13 cellular contexts compared by ENCODE assay signal in genomic region chr2:196160966-196161365, GRCh38. TPM values are rescaled to one million over a fixed set of nuclear protein-coding genes. Genes with fewer than 3 reads are reported as not detected.
DNase-seq lines count a peak whose midpoint lies in the region; ATAC-seq and TF ChIP-seq lines count a peak whose summit lies in the region.
"Had no signal": no experiment of that assay in that cellular context is flagged by ENCODE, and none has a peak within 500 bp of the region (broad histone marks: within the 10 kb centered on the region; RNA-seq: fewer than 3 reads in every experiment).

No MANE protein-coding gene starts in this region.

- H3K4me3 Mint-ChIP-seq in CD4-positive, CD25-positive, alpha-beta regulatory T cell = peak overlapping the region; percentile 79 to 97 (median 90)
- H3K4me3 Mint-ChIP-seq in activated CD4-positive, alpha-beta memory T cell treated with anti-CD3 and anti-CD28 coated beads, Interleukin-2, amount 10 ng/mL, durations not matched to agents 7 days and 5 days = peak overlapping the region; percentile 74
- H3K4me3 Mint-ChIP-seq in memory B cell = peak overlapping the region; percentile 55

- no peaks in the 10 kb centered on the region for H3K9me3 Mint-ChIP-seq in CD4-positive, CD25-positive, alpha-beta regulatory T cell
- no peaks in the 10 kb centered on the region for H3K9me3 Mint-ChIP-seq in activated CD4-positive, alpha-beta memory T cell treated with anti-CD3 and anti-CD28 coated beads, Interleukin-2, amount 10 ng/mL, durations not matched to agents 7 days and 5 days
- no peaks in the 10 kb centered on the region for H3K9me3 Mint-ChIP-seq in memory B cell

- H3K9me3 ChIP-seq in CD4-positive, CD25-positive, alpha-beta regulatory T cell (ENCODE audit: control insufficient read depth in 2 of 2, low read length in 2 of 2) = no peaks in the 10 kb centered on the region

- peak overlapping the region; percentile 72 for H3K4me2 ChIP-seq in KMS-11

- POLR2A ChIA-PET in activated CD4-positive, alpha-beta memory T cell treated with anti-CD3 and anti-CD28 coated beads, Interleukin-2, amount 10 ng/mL, durations not matched to agents 7 days and 5 days (lab: Charles Lee) = interaction anchor here (1.0 to 12.5 kb wide), 11 partner anchors 9 to 618 kb away, joined by 3 to 383 read pairs (median 33); partner anchors contain the start of gene STK17B

- no peak overlapping the region for H3K9ac ChIP-seq in KMS-11

- H3K4me3 ChIP-seq in CD4-positive, CD25-positive, alpha-beta regulatory T cell (ENCODE audit: low read depth, low read length) = peak overlapping the region; percentile 100
- no peak overlapping the region for H3K4me3 ChIP-seq in KMS-11 (IDR thresholded peaks at IDR 0.05; ENCODE audit: insufficient read depth, low read depth, low read length)

- peaks cover 5% of the 10 kb centered on the region for H3K27me3 Mint-ChIP-seq in CD4-positive, CD25-positive, alpha-beta regulatory T cell
- H3K27me3 Mint-ChIP-seq in activated CD4-positive, alpha-beta memory T cell treated with anti-CD3 and anti-CD28 coated beads, Interleukin-2, amount 10 ng/mL, durations not matched to agents 7 days and 5 days = no peaks in the 10 kb centered on the region
- no peaks in the 10 kb centered on the region for H3K27me3 Mint-ChIP-seq in memory B cell

- H3K4me1 Mint-ChIP-seq in CD4-positive, CD25-positive, alpha-beta regulatory T cell = peaks cover 41 to 85% (median 67%) of the 10 kb centered on the region in 4 donors
- H3K4me1 Mint-ChIP-seq in activated CD4-positive, alpha-beta memory T cell treated with anti-CD3 and anti-CD28 coated beads, Interleukin-2, amount 10 ng/mL, durations not matched to agents 7 days and 5 days = peaks cover 71% of the 10 kb centered on the region
- peaks cover 35% of the 10 kb centered on the region for H3K4me1 Mint-ChIP-seq in memory B cell

- no peak for ATAC-seq in CD4-positive, CD25-positive, alpha-beta regulatory T cell (ENCODE audit: low read depth in 2 of 2)
- ATAC-seq in memory B cell (ENCODE audit: low read depth) (no peak), GM18502 (IDR thresholded peaks at IDR 0.05; ENCODE audit: poor library complexity, unreplicated experiment) (no peak), GM21526 (IDR thresholded peaks at IDR 0.05; ENCODE audit: low FRiP score, unreplicated experiment) (no peak)
- ATAC-seq: sciatic nerve, SK-N-SH treated with all-trans-retinoic acid at 6 μM for 48 hours had no signal

- no peak for DNase-seq in CD4-positive, CD25-positive, alpha-beta regulatory T cell
- DNase-seq in activated CD4-positive, alpha-beta memory T cell treated with anti-CD3 and anti-CD28 coated beads, Interleukin-2, amount 10 ng/mL, durations not matched to agents 7 days and 5 days = no peak
- DNase-seq in memory B cell (ENCODE audit: low spot score in 2 of 2) (no peak), kidney tubule cell (ENCODE audit: low spot score) (no peak), NK-92 (lab: John Stamatoyannopoulos, UW; ENCODE audit: unreplicated experiment) (no peak)
- DNase-seq: dermis blood vessel endothelial cell, midbrain, NCI-H2081 treated with DMSO at 0.1 percent for 48 hours had no signal

- peaks cover 61% of the 10 kb centered on the region for H3K36me3 ChIP-seq in CD4-positive, CD25-positive, alpha-beta regulatory T cell (ENCODE audit: control insufficient read depth, insufficient read depth, low read length)
- peaks cover 20% of the 10 kb centered on the region for H3K36me3 ChIP-seq in KMS-11 (ENCODE audit: insufficient read depth)

- H3K27ac ChIP-seq in CD4-positive, CD25-positive, alpha-beta regulatory T cell (ENCODE audit: insufficient read depth, low read length, poor library complexity, severe bottlenecking) = peak overlapping the region; percentile 95
- peak overlapping the region; percentile 44; the same call in 1 of the 2 replicates for H3K27ac ChIP-seq in KMS-11

- peaks cover 10% of the 10 kb centered on the region for H4K20me1 ChIP-seq in KMS-11 (ENCODE audit: insufficient read depth)

- peak overlapping the region; percentile 74 to 83 (median 81) for H3K27ac Mint-ChIP-seq in CD4-positive, CD25-positive, alpha-beta regulatory T cell
- H3K27ac Mint-ChIP-seq in activated CD4-positive, alpha-beta memory T cell treated with anti-CD3 and anti-CD28 coated beads, Interleukin-2, amount 10 ng/mL, durations not matched to agents 7 days and 5 days = peak overlapping the region; percentile 80
- H3K27ac Mint-ChIP-seq in memory B cell = peak overlapping the region; percentile 93

- H3K79me2 ChIP-seq in KMS-11 (ENCODE audit: insufficient read depth, low read depth) = peaks cover 100% of the 10 kb centered on the region

- H3K36me3 Mint-ChIP-seq in CD4-positive, CD25-positive, alpha-beta regulatory T cell = peaks cover 54% of the 10 kb centered on the region
- peaks cover 85% of the 10 kb centered on the region for H3K36me3 Mint-ChIP-seq in activated CD4-positive, alpha-beta memory T cell treated with anti-CD3 and anti-CD28 coated beads, Interleukin-2, amount 10 ng/mL, durations not matched to agents 7 days and 5 days (ENCODE audit: low read depth)
- peaks cover 23% of the 10 kb centered on the region for H3K36me3 Mint-ChIP-seq in memory B cell

- TF ChIP-seq CTCF in KMS-11 (conservative IDR thresholded peaks at IDR 0.05; ENCODE audit: low read depth, low read length) = no peak

- H3K27me3 ChIP-seq in CD4-positive, CD25-positive, alpha-beta regulatory T cell (ENCODE audit: control insufficient read depth, insufficient read depth, low read length) = no peaks in the 10 kb centered on the region
- H3K27me3 ChIP-seq in KMS-11 (ENCODE audit: insufficient read depth, low read depth) = no peaks in the 10 kb centered on the region

- H2AFZ ChIP-seq in KMS-11 (ENCODE audit: low read depth) = no peak overlapping the region

- H3K4me1 ChIP-seq in CD4-positive, CD25-positive, alpha-beta regulatory T cell (ENCODE audit: control insufficient read depth, insufficient read depth, low read length, poor library complexity, severe bottlenecking) = peaks cover 99% of the 10 kb centered on the region
- H3K4me1 ChIP-seq in KMS-11 (ENCODE audit: low read depth, poor library complexity, severe bottlenecking) = peaks cover 100% of the 10 kb centered on the region

- CTCF ChIA-PET in activated CD4-positive, alpha-beta memory T cell treated with anti-CD3 and anti-CD28 coated beads, Interleukin-2, amount 10 ng/mL, durations not matched to agents 7 days and 5 days (lab: Charles Lee) = interaction anchor here (1.9 to 4.7 kb wide), 2 partner anchors 21 to 116 kb away, joined by 4 to 19 read pairs; no protein-coding TSS in a partner anchor

RNA-seq across cellular contexts. Expression of gene STK17B, which starts 10.4 kb away (rescaled TPM):
- total RNA-seq in CD4-positive, CD25-positive, alpha-beta regulatory T cell = 542 TPM
- 100 to 1,000 TPM in 2 of 4 donors, 10 to 100 TPM in 2; 97.1 to 116 (median 106) TPM for polyA plus RNA-seq in CD4-positive, CD25-positive, alpha-beta regulatory T cell
- 100 to 1,000 TPM; 365 to 367 TPM for total RNA-seq in activated CD4-positive, alpha-beta memory T cell treated with anti-CD3 and anti-CD28 coated beads, Interleukin-2, amount 10 ng/mL, durations not matched to agents 7 days and 5 days
